In genomic region chr9:114099523-114100270, GRCh38 we compare ENCODE assay signal across 1 cellular context.
TF ChIP-seq lines count a peak whose summit lies in the region.

No MANE protein-coding gene starts in this region.

TF ChIP-seq in HepG2, 621 proteins besides CTCF, POLR2A, EP300 and RAD21 (continued from another document):
- TF ChIP-seq ZNF788 (CRISPR knock-in tag; IDR thresholded peaks at IDR 0.05; ENCODE audit: borderline replicate concordance) (0 out of 2 replicates have a peak, but pooled peaks have one; percentile 27), ZBED4 (CRISPR knock-in tag; IDR thresholded peaks at IDR 0.05; ENCODE audit: borderline replicate concordance) (no peak), ZNF704 (CRISPR knock-in tag; IDR thresholded peaks at IDR 0.05; ENCODE audit: borderline replicate concordance) (no peak), ZNF768 (CRISPR knock-in tag; IDR thresholded peaks at IDR 0.05) (no peak), NFKB2 (CRISPR knock-in tag; IDR thresholded peaks at IDR 0.05; ENCODE audit: borderline replicate concordance) (no peak), KDM5B (CRISPR knock-in tag; IDR thresholded peaks at IDR 0.05; ENCODE audit: borderline replicate concordance) (no peak), TBP (CRISPR knock-in tag; IDR thresholded peaks at IDR 0.05) (no peak), CSRNP2 (CRISPR knock-in tag; conservative IDR thresholded peaks at IDR 0.05; ENCODE audit: low read depth) (no peak), DMTF1 (CRISPR knock-in tag; IDR thresholded peaks at IDR 0.05) (no peak), CHCHD3 (CRISPR knock-in tag; IDR thresholded peaks at IDR 0.05) (no peak), BRCA1 (CRISPR knock-in tag; IDR thresholded peaks at IDR 0.05) (no peak), NR1H2 (CRISPR knock-in tag; IDR thresholded peaks at IDR 0.05; ENCODE audit: borderline replicate concordance, low read depth) (no peak), MYNN (CRISPR knock-in tag; IDR thresholded peaks at IDR 0.05; ENCODE audit: low read depth) (no peak), MEF2D (CRISPR knock-in tag; IDR thresholded peaks at IDR 0.05) (0 out of 2 replicates have a peak, but pooled peaks have one; percentile 6), ZNF652 (CRISPR knock-in tag; IDR thresholded peaks at IDR 0.05; ENCODE audit: borderline replicate concordance, low read depth) (peak; percentile 90), ZFP36 (IDR thresholded peaks at IDR 0.05; ENCODE audit: borderline replicate concordance, low read depth, low read length, partially characterized antibody) (no peak), ATF6 (CRISPR knock-in tag; conservative IDR thresholded peaks at IDR 0.05) (no peak), ZNF660 (CRISPR knock-in tag; IDR thresholded peaks at IDR 0.05; ENCODE audit: borderline replicate concordance, low read depth) (no peak), ATF2 (CRISPR knock-in tag; IDR thresholded peaks at IDR 0.05) (no peak), POLR2AphosphoS2 (IDR thresholded peaks at IDR 0.05; ENCODE audit: low read depth, low read length) (no peak), KDM3A (CRISPR knock-in tag; IDR thresholded peaks at IDR 0.05; ENCODE audit: low read depth) (no peak), DNMT3B (CRISPR knock-in tag; conservative IDR thresholded peaks at IDR 0.05) (no peak), ZNF333 (CRISPR knock-in tag; IDR thresholded peaks at IDR 0.05; ENCODE audit: borderline replicate concordance) (0 out of 2 replicates have a peak, but pooled peaks have one; percentile 3), PCBP1 (IDR thresholded peaks at IDR 0.05; ENCODE audit: borderline replicate concordance, low read depth, low read length) (no peak), ISX (CRISPR knock-in tag; conservative IDR thresholded peaks at IDR 0.05) (no peak), ZNF138 (CRISPR knock-in tag; IDR thresholded peaks at IDR 0.05; ENCODE audit: low read depth) (no peak), ZNF276 (CRISPR knock-in tag; IDR thresholded peaks at IDR 0.05; ENCODE audit: low read depth) (no peak), ASH2L (IDR thresholded peaks at IDR 0.05; ENCODE audit: insufficient read length, low read depth, low read length) (peak; percentile 20), FOXC1 (CRISPR knock-in tag; IDR thresholded peaks at IDR 0.05; ENCODE audit: borderline replicate concordance) (0 out of 2 replicates have a peak, but pooled peaks have one; percentile 34), PITX1 (CRISPR knock-in tag; IDR thresholded peaks at IDR 0.05) (0 out of 2 replicates have a peak, but pooled peaks have one; percentile 15), ZBTB2 (CRISPR knock-in tag; IDR thresholded peaks at IDR 0.05; ENCODE audit: low read depth) (no peak)
